15 cellular contexts compared by ENCODE assay signal in genomic region chr5:132364319-132364718, GRCh38. TPM values are rescaled to one million over a fixed set of nuclear protein-coding genes. Genes with fewer than 3 reads are reported as not detected.
DNase-seq lines count a peak whose midpoint lies in the region; ATAC-seq and TF ChIP-seq lines count a peak whose summit lies in the region.
"Had no signal": no experiment of that assay in that cellular context is flagged by ENCODE, and none has a peak within 500 bp of the region (broad histone marks: within the 10 kb centered on the region; RNA-seq: fewer than 3 reads in every experiment).

No MANE protein-coding gene starts in this region.

- no peak overlapping the region for H3K4me3 ChIP-seq in neutrophil (ENCODE audit: low read depth in 1 of 2, low read length in 1 of 2)
- H3K4me3 ChIP-seq: SK-N-MC, smooth muscle cell had no signal

- H3K9me3 Mint-ChIP-seq in osteocyte (ENCODE audit: unreplicated experiment), result no peaks in the 10 kb centered on the region
- H3K9me3 Mint-ChIP-seq: CD4-positive, alpha-beta memory T cell; H9 had no signal

- H3K9me3 ChIP-seq in neutrophil, result no peaks in the 10 kb centered on the region

- no peak for TF ChIP-seq CTCF in AG09319 (IDR thresholded peaks at IDR 0.05; ENCODE audit: low read depth, low read length)
- no peak for TF ChIP-seq CTCF in neutrophil (IDR thresholded peaks at IDR 0.05)
- no peak for TF ChIP-seq CTCF in osteocyte (IDR thresholded peaks at IDR 0.05)

- H3K36me3 Mint-ChIP-seq in osteocyte (ENCODE audit: unreplicated experiment), result peaks cover 2% of the 10 kb centered on the region

- H3K27me3 ChIP-seq in neutrophil, result peaks cover 6% of the 10 kb centered on the region

- DNase-seq in AG09319 (ENCODE audit: extremely low read depth, low read depth) (peak; percentile 60), NCI-H446 treated with DMSO at 0.1 percent for 48 hours (lab: John Stamatoyannopoulos, UW) (peak; percentile 30), fibroblast of peridontal ligament (ENCODE audit: extremely low read depth) (peak; percentile 95), osteocyte (ENCODE audit: extremely low spot score, unreplicated experiment) (no peak), NCI-H510A treated with DMSO at 0.1 percent for 48 hours (lab: John Stamatoyannopoulos, UW) (no peak), SW480 (ENCODE audit: low spot score) (no peak)
- DNase-seq: CD4-positive, alpha-beta memory T cell; H9; NCI-H2029; stimulated activated naive CD4-positive, alpha-beta T cell treated with Interleukin-2 at 50 U/mL for 16 hours had no signal

- peaks cover 4% of the 10 kb centered on the region for H3K4me1 Mint-ChIP-seq in osteocyte (ENCODE audit: unreplicated experiment)

- no peaks in the 10 kb centered on the region for H3K36me3 ChIP-seq in neutrophil

- no peak overlapping the region for H3K4me3 Mint-ChIP-seq in osteocyte (ENCODE audit: unreplicated experiment)
- H3K4me3 Mint-ChIP-seq: CD4-positive, alpha-beta memory T cell; H9 had no signal

- peak overlapping the region; percentile 6 for H3K27ac ChIP-seq in neutrophil
- H3K27ac ChIP-seq: HL-60, SK-N-MC had no signal

- H3K27me3 Mint-ChIP-seq in osteocyte (ENCODE audit: unreplicated experiment), result no peaks in the 10 kb centered on the region

- ATAC-seq in GM21619 (IDR thresholded peaks at IDR 0.05; ENCODE audit: unreplicated experiment), result no peak

- H3K4me1 ChIP-seq in neutrophil (ENCODE audit: control insufficient read depth in 1 of 2, insufficient read depth in 1 of 2, low read depth in 1 of 2, low read length in 1 of 2), result peaks cover 5 to 15% of the 10 kb centered on the region in 2 experiments

- H3K27ac Mint-ChIP-seq in osteocyte (ENCODE audit: unreplicated experiment), result no peak overlapping the region
- H3K27ac Mint-ChIP-seq: CD4-positive, alpha-beta memory T cell; H9 had no signal

RNA-seq across cellular contexts. Expression of gene SLC22A5, which starts 5.2 kb away (rescaled TPM):
- 6.7 and 9.1 TPM in 2 replicates for total RNA-seq in osteocyte

Comparison
In these comparisons a context has a peak if more than half of its experiments do, and no peak if none do; other contexts are left out.
1. DNase-seq: peak in AG09319 (single experiment), NCI-H446 treated with DMSO at 0.1 percent for 48 hours (single experiment) and fibroblast of peridontal ligament (single experiment); none in osteocyte (single experiment), NCI-H510A treated with DMSO at 0.1 percent for 48 hours (single experiment) and SW480 (single experiment).